1 cellular context compared by ENCODE assay signal in genomic region chr10:25026463-25026862, GRCh38.
TF ChIP-seq lines count a peak whose summit lies in the region.

No MANE protein-coding gene starts in this region.

TF ChIP-seq in GM12878, 131 proteins besides CTCF, POLR2A, EP300 and RAD21 (continued from another document):
- TF ChIP-seq MTA2 (IDR thresholded peaks at IDR 0.05; ENCODE audit: low read depth): no peak
